In the genomic region with DNA sequence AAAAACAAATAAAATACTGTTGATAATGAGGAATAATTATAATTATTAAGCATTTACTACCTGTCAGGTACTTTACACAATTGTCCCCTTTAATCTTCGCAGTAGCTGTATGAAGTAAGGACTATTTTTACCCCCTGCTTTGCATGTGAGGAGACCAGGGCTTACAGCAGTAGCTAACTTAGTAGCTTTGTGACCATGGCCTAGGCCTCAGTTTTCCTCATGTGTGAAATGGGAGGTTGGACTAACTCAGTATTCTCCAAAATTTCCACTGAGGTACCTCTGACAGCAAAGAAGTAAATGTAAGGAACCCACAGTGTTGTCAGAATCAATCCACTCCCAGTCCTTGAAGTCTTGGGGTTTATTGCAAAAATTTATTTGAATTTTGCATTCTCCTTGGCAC, we compare ENCODE assay signal across 14 cellular contexts.
"Had no signal": no experiment of that assay in that cellular context is flagged by ENCODE, and none has a peak within 500 bp of the region (broad histone marks: within the 10 kb centered on the region; RNA-seq: fewer than 3 reads in every experiment).

No MANE protein-coding gene starts in this region.

- H3K4me3 ChIP-seq: body of pancreas, hepatocyte, right atrium auricular region, upper lobe of right lung had no signal

- ATAC-seq: activated naive CD4-positive, alpha-beta T cell treated with anti-CD3 and anti-CD28 coated beads, Interleukin-2, amount 50 U/mL, for 72 hours; activated T-cell treated with anti-CD3 and anti-CD28 coated beads, Interleukin-2, amount 50 U/mL, for 4 hours; body of pancreas; effector memory CD8-positive, alpha-beta T cell; stimulated activated effector memory CD8-positive, alpha-beta T cell treated with anti-CD3 and anti-CD28 coated beads, Interleukin-12 subunit alpha, Interleukin-12 subunit beta, amount 100 ng/mL, for 72 hours; upper lobe of right lung had no signal

- H3K36me3 ChIP-seq: right atrium auricular region, upper lobe of right lung had no signal

- H2AFZ ChIP-seq: hepatocyte had no signal

- DNase-seq: activated CD4-positive, alpha-beta memory T cell treated with anti-CD3 and anti-CD28 coated beads for 36 hours; activated CD4-positive, alpha-beta T cell treated with anti-CD3 and anti-CD28 coated beads for 1 hour; activated effector memory CD4-positive, alpha-beta T cell treated with anti-CD3 and anti-CD28 coated beads, Interleukin-2, amount 50 U/mL, for 16 hours; activated T-cell treated with anti-CD3 and anti-CD28 coated beads, Interleukin-2, amount 50 U/mL, for 4 hours; amniotic stem cell; body of pancreas; effector memory CD8-positive, alpha-beta T cell; kidney glomerular epithelial cell; upper lobe of right lung had no signal

- H3K9me3 ChIP-seq: body of pancreas, right atrium auricular region, upper lobe of right lung had no signal

- H3K27me3 ChIP-seq: body of pancreas, hepatocyte, right atrium auricular region, upper lobe of right lung had no signal

- H3K27ac ChIP-seq: epithelial cell of prostate had no signal

- H3K4me2 ChIP-seq: hepatocyte had no signal

- H3K79me2 ChIP-seq: hepatocyte had no signal
